18 cellular contexts compared by ENCODE assay signal in genomic region chr18:13309031-13309430, GRCh38.
A peak's percentile ranks its signal among the peaks of the same experiment; 100 is the strongest.
DNase-seq lines count a peak whose midpoint lies in the region; ATAC-seq and TF ChIP-seq lines count a peak whose summit lies in the region.
"Had no signal": no experiment of that assay in that cellular context is flagged by ENCODE, and none has a peak within 500 bp of the region (broad histone marks: within the 10 kb centered on the region; RNA-seq: fewer than 3 reads in every experiment).

No MANE protein-coding gene starts in this region.

- no peaks in the 10 kb centered on the region for H3K9me2 ChIP-seq in Loucy (replicated peaks; ENCODE audit: low read depth, low read length)

- peak overlapping the region; percentile 15 for H3K9ac ChIP-seq in Loucy (ENCODE audit: low read depth, low read length, poor library complexity, severe bottlenecking)

- H3K4me3 ChIP-seq in Loucy (ENCODE audit: low read length, poor library complexity, severe bottlenecking) = no peak overlapping the region
- H3K4me3 ChIP-seq: SJCRH30 had no signal

- peaks cover 8% of the 10 kb centered on the region for H3K9me3 Mint-ChIP-seq in activated naive CD4-positive, alpha-beta T cell treated with anti-CD3 and anti-CD28 coated beads, Interleukin-2, amount 10 ng/mL, durations not matched to agents 7 days and 5 days
- peaks cover 0 to 1% (median 0%) of the 10 kb centered on the region in 6 donors for H3K9me3 Mint-ChIP-seq in immature natural killer cell
- H3K9me3 Mint-ChIP-seq: CD8-positive, alpha-beta T cell had no signal

- peaks cover 18% of the 10 kb centered on the region; the same call in 1 of the 2 replicates for H3K79me2 ChIP-seq in Loucy (ENCODE audit: insufficient read depth, low read length)

- peaks cover 12% of the 10 kb centered on the region for H3F3A ChIP-seq in Loucy (ENCODE audit: low read depth)

- DNase-seq in activated naive CD4-positive, alpha-beta T cell treated with anti-CD3 and anti-CD28 coated beads, Interleukin-2, amount 10 ng/mL, durations not matched to agents 7 days and 5 days = no peak
- no peak for DNase-seq in activated naive CD4-positive, alpha-beta T cell (lab: John Stamatoyannopoulos, UW)
- DNase-seq in immature natural killer cell = no peak
- DNase-seq in stimulated activated naive CD8-positive, alpha-beta T cell treated with anti-CD3 and anti-CD28 coated beads, Interleukin-15, Interleukin-2, amounts not matched to agents 100 U/mL and 50 U/mL, for 24 hours = no peak
- no peak for DNase-seq in NOMO-1 treated with DMSO at 0.1 percent for 48 hours (lab: John Stamatoyannopoulos, UW; ENCODE audit: unreplicated experiment)
- no peak for DNase-seq in NCI-H2107 (lab: John Stamatoyannopoulos, UW)
- DNase-seq: BE2C, Calu3, KBM-7, NCI-H1417, NCI-H187, NCI-H345, NCI-H524 treated with DMSO at 0.1 percent for 48 hours, SJCRH30 had no signal

- ATAC-seq in stimulated activated naive CD8-positive, alpha-beta T cell treated with anti-CD3 and anti-CD28 coated beads, Interleukin-15, Interleukin-2, amounts not matched to agents 100 U/mL and 50 U/mL, for 24 hours = peak; percentile 19
- no peak for ATAC-seq in HG02840 (IDR thresholded peaks at IDR 0.05; ENCODE audit: low FRiP score, unreplicated experiment)
- ATAC-seq: HepG2 had no signal

- no peaks in the 10 kb centered on the region for H4K20me1 ChIP-seq in Loucy (ENCODE audit: insufficient read depth, low read length, poor library complexity, severe bottlenecking)

- CTCF ChIA-PET in activated naive CD4-positive, alpha-beta T cell treated with anti-CD3 and anti-CD28 coated beads, Interleukin-2, amount 10 ng/mL, durations not matched to agents 7 days and 5 days (lab: Charles Lee) = no interaction called here

- no peak for TF ChIP-seq CTCF in Loucy (conservative IDR thresholded peaks at IDR 0.05; ENCODE audit: low read length)

- peaks cover 41% of the 10 kb centered on the region for H3K4me1 Mint-ChIP-seq in activated naive CD4-positive, alpha-beta T cell treated with anti-CD3 and anti-CD28 coated beads, Interleukin-2, amount 10 ng/mL, durations not matched to agents 7 days and 5 days
- H3K4me1 Mint-ChIP-seq in immature natural killer cell = peaks cover 18 to 46% of the 10 kb centered on the region in 2 donors

- H3K36me3 ChIP-seq in Loucy (ENCODE audit: insufficient read depth, low read length) = no peaks in the 10 kb centered on the region
- H3K36me3 ChIP-seq: BE2C, SJCRH30 had no signal

- H3K4me1 ChIP-seq in Loucy (ENCODE audit: insufficient read depth, low read length, poor library complexity, severe bottlenecking) = peaks cover 78% of the 10 kb centered on the region
- H3K4me1 ChIP-seq: BE2C, SJCRH30 had no signal

- peaks cover 12% of the 10 kb centered on the region for H3K36me3 Mint-ChIP-seq in activated naive CD4-positive, alpha-beta T cell treated with anti-CD3 and anti-CD28 coated beads, Interleukin-2, amount 10 ng/mL, durations not matched to agents 7 days and 5 days
- no peaks in the 10 kb centered on the region for H3K36me3 Mint-ChIP-seq in immature natural killer cell
- H3K36me3 Mint-ChIP-seq: CD8-positive, alpha-beta T cell had no signal

- H3K4me2 ChIP-seq in Loucy (ENCODE audit: low read depth, low read length, poor library complexity, severe bottlenecking) = peak overlapping the region; percentile 49

- H3K4me3 Mint-ChIP-seq in activated naive CD4-positive, alpha-beta T cell treated with anti-CD3 and anti-CD28 coated beads, Interleukin-2, amount 10 ng/mL, durations not matched to agents 7 days and 5 days = no peak overlapping the region
- peak overlapping the region in 4 of 5 donors; percentile 8 to 51 (median 24) for H3K4me3 Mint-ChIP-seq in immature natural killer cell
- H3K4me3 Mint-ChIP-seq: CD8-positive, alpha-beta T cell had no signal

- no peaks in the 10 kb centered on the region for H3K9me3 ChIP-seq in Loucy (ENCODE audit: insufficient read depth, low read depth, low read length)
- H3K9me3 ChIP-seq: BE2C, SJCRH30 had no signal

- H3K27ac Mint-ChIP-seq in activated naive CD4-positive, alpha-beta T cell treated with anti-CD3 and anti-CD28 coated beads, Interleukin-2, amount 10 ng/mL, durations not matched to agents 7 days and 5 days = peak overlapping the region; percentile 3
- H3K27ac Mint-ChIP-seq in immature natural killer cell = no peak overlapping the region

- no peaks in the 10 kb centered on the region for H3K27me3 Mint-ChIP-seq in activated naive CD4-positive, alpha-beta T cell treated with anti-CD3 and anti-CD28 coated beads, Interleukin-2, amount 10 ng/mL, durations not matched to agents 7 days and 5 days
- peaks cover 2 to 14% (median 11%) of the 10 kb centered on the region in 3 donors for H3K27me3 Mint-ChIP-seq in immature natural killer cell (ENCODE audit: low read depth in 3 of 3)

- H2AFZ ChIP-seq in Loucy (ENCODE audit: low read length) = no peak overlapping the region

- H3K27me3 ChIP-seq in Loucy (ENCODE audit: insufficient read depth, low read length, poor library complexity, severe bottlenecking) = no peaks in the 10 kb centered on the region
- H3K27me3 ChIP-seq: BE2C, SJCRH30 had no signal
